ENCODE assay signal across 24 cellular contexts in genomic region chr15:101413239-101413638, GRCh38.
"Had no signal": no experiment of that assay in that cellular context is flagged by ENCODE, and none has a peak within 500 bp of the region (broad histone marks: within the 10 kb centered on the region; RNA-seq: fewer than 3 reads in every experiment).

No MANE protein-coding gene starts in this region.

- H3K4me3 Mint-ChIP-seq: naive thymus-derived CD4-positive, alpha-beta T cell; nephron; stimulated activated effector memory CD8-positive, alpha-beta T cell treated with anti-CD3 and anti-CD28 coated beads, Interleukin-12 subunit alpha, Interleukin-12 subunit beta, amount 100 ng/mL, for 72 hours had no signal

- H3K9me3 Mint-ChIP-seq: nephron; stimulated activated effector memory CD8-positive, alpha-beta T cell treated with anti-CD3 and anti-CD28 coated beads, Interleukin-12 subunit alpha, Interleukin-12 subunit beta, amount 100 ng/mL, for 72 hours had no signal

- H3K4me1 Mint-ChIP-seq: naive thymus-derived CD4-positive, alpha-beta T cell; nephron had no signal

- H3K27me3 ChIP-seq: gastrocnemius medialis, heart left ventricle, hepatocyte, sigmoid colon, testis, upper lobe of left lung had no signal

- H3K27ac Mint-ChIP-seq: naive thymus-derived CD4-positive, alpha-beta T cell; nephron; stimulated activated effector memory CD8-positive, alpha-beta T cell treated with anti-CD3 and anti-CD28 coated beads, Interleukin-12 subunit alpha, Interleukin-12 subunit beta, amount 100 ng/mL, for 72 hours had no signal

- H3K9me3 ChIP-seq: gastrocnemius medialis, heart left ventricle, psoas muscle, sigmoid colon, testis, tibial artery, upper lobe of left lung had no signal

- H3K4me1 ChIP-seq: gastrocnemius medialis, heart left ventricle, psoas muscle, sigmoid colon, testis, tibial artery, upper lobe of left lung had no signal

- H3K36me3 ChIP-seq: sigmoid colon, tibial artery, upper lobe of left lung had no signal

- H3K4me3 ChIP-seq: coronary artery, gastrocnemius medialis, heart left ventricle, hepatocyte, psoas muscle, sigmoid colon, testis, tibial artery, upper lobe of left lung had no signal

- H3K36me3 Mint-ChIP-seq: naive thymus-derived CD4-positive, alpha-beta T cell; stimulated activated effector memory CD8-positive, alpha-beta T cell treated with anti-CD3 and anti-CD28 coated beads, Interleukin-12 subunit alpha, Interleukin-12 subunit beta, amount 100 ng/mL, for 72 hours had no signal

- H3K27ac ChIP-seq: coronary artery, gastrocnemius medialis, heart left ventricle, hepatocyte, psoas muscle, sigmoid colon, testis, tibial artery, upper lobe of left lung had no signal

- DNase-seq: dermis blood vessel endothelial cell; effector memory CD4-positive, alpha-beta T cell; foreskin fibroblast; gastrocnemius medialis; heart left ventricle; kidney; mesenchymal stem cell; midbrain; naive thymus-derived CD4-positive, alpha-beta T cell; nucleus accumbens; psoas muscle; right cardiac atrium; sigmoid colon; stimulated activated CD4-positive, alpha-beta T cell treated with anti-CD3 and anti-CD28 coated beads, Interleukin-2, amount 100 ng/mL, for 24 hours; stimulated activated CD4-positive, alpha-beta T cell treated with anti-CD3 and anti-CD28 coated beads, Interleukin-4, amount 100 ng/mL, for 24 hours; stimulated activated naive CD8-positive, alpha-beta T cell treated with anti-CD3 and anti-CD28 coated beads, Interleukin-15, Interleukin-2, amounts not matched to agents 100 U/mL and 50 U/mL, for 24 hours; substantia nigra; testis; tibial artery; upper lobe of left lung had no signal
